ENCODE assay signal across 10 cellular contexts in the genomic region with DNA sequence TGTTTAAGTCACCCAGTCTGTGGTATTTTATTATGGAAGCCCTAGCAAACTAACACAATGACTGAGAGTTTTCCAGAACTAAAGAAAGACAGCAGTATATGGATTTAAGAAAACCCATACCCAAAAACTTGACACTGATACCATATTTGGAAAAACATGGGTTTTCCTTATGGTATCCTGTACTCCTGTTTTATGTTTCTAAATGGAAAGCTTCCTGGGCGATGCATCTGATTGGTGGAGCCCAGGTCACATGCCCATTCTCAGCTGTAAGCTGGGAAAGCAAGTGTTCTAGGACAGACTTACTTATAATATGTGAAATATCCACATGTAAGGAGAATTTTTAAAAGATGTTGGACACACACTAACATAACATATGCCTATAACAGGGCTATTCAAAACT. TPM values are rescaled to one million over a fixed set of nuclear protein-coding genes. Genes with fewer than 3 reads are reported as not detected.
DNase-seq lines count a peak whose midpoint lies in the region; ATAC-seq and TF ChIP-seq lines count a peak whose summit lies in the region.
"Had no signal": no experiment of that assay in that cellular context is flagged by ENCODE, and none has a peak within 500 bp of the region (broad histone marks: within the 10 kb centered on the region; RNA-seq: fewer than 3 reads in every experiment).

No MANE protein-coding gene starts in this region.

- no peaks in the 10 kb centered on the region for H3K79me2 ChIP-seq in ACC112 (ENCODE audit: control insufficient read depth, insufficient read depth, low read length, unreplicated experiment)

- ATAC-seq in GM18858 (IDR thresholded peaks at IDR 0.05; ENCODE audit: unreplicated experiment) = no peak
- ATAC-seq in GM21360 (IDR thresholded peaks at IDR 0.05; ENCODE audit: unreplicated experiment) = no peak

- no peaks in the 10 kb centered on the region for H3K9me3 ChIP-seq in esophagus squamous epithelium
- H3K9me3 ChIP-seq: prostate gland, stomach had no signal

- no peak overlapping the region for H2AFZ ChIP-seq in ACC112 (ENCODE audit: low read length, unreplicated experiment)

- TF ChIP-seq POLR2A in esophagus squamous epithelium (IDR thresholded peaks at IDR 0.05) = no peak

- H3K27me3 ChIP-seq in ACC112 (ENCODE audit: insufficient read depth, low read length) = peaks cover 10% of the 10 kb centered on the region
- no peaks in the 10 kb centered on the region for H3K27me3 ChIP-seq in esophagus squamous epithelium
- H3K27me3 ChIP-seq: stomach had no signal

- TF ChIP-seq CTCF in GM12865 (IDR thresholded peaks at IDR 0.05; ENCODE audit: insufficient read depth, low read depth, low read length, missing control alignments) = no peak
- TF ChIP-seq CTCF in esophagus squamous epithelium (IDR thresholded peaks at IDR 0.05) = no peak

- H3K36me3 ChIP-seq in ACC112 (ENCODE audit: insufficient read depth, low read length) (no peaks in the 10 kb centered on the region), esophagus squamous epithelium (no peaks in the 10 kb centered on the region)
- H3K36me3 ChIP-seq: prostate gland, stomach had no signal

- no peak overlapping the region for H3K27ac ChIP-seq in ACC112 (ENCODE audit: low read depth, low read length)
- H3K27ac ChIP-seq in esophagus squamous epithelium = no peak overlapping the region

- H3K4me3 ChIP-seq in ACC112 (ENCODE audit: low read depth, low read length) = 0 out of 2 replicates have a peak overlapping the region, but pooled peaks have one; percentile 87
- peak overlapping the region; percentile 78 for H3K4me3 ChIP-seq in GM12865 (ENCODE audit: low read depth, low read length)
- no peak overlapping the region for H3K4me3 ChIP-seq in esophagus squamous epithelium
- H3K4me3 ChIP-seq: prostate gland had no signal

- WGBS in esophagus squamous epithelium, 2 donors = 86 to 92% methylated on average over 1 of the region's 1 CpG

- peaks cover 9% of the 10 kb centered on the region for H3K4me1 ChIP-seq in ACC112 (ENCODE audit: control insufficient read depth, insufficient read depth, low read length, unreplicated experiment)
- H3K4me1 ChIP-seq in esophagus squamous epithelium = peaks cover 9 to 41% (median 12%) of the 10 kb centered on the region in 3 donors
- H3K4me1 ChIP-seq: prostate gland had no signal

- intact Hi-C loops in esophagus squamous epithelium (cut with DNase I) = loop anchor here (10.0 kb wide), 1 partner anchor 345 kb away; the partner anchor contains the start of gene CCNB1IP1

- DNase-seq in GM12865 (ENCODE audit: low read depth) = peak; percentile 41
- peak; percentile 69 for DNase-seq in RPMI7951 (ENCODE audit: low read depth)
- DNase-seq in globus pallidus (ENCODE audit: low spot score) = peak; percentile 66
- no peak for DNase-seq in activated CD4-positive, CD25-positive, alpha-beta regulatory T cell (lab: John Stamatoyannopoulos, UW)
- DNase-seq in esophagus squamous epithelium (lab: John Stamatoyannopoulos, UW) = no peak
- DNase-seq: stomach had no signal

RNA-seq across cellular contexts. Expression of gene RNASE4, which starts 4.5 kb away (rescaled TPM):
- total RNA-seq in RPMI7951 (2014; rRNA removed; shearing (Covaris generic)) = 8.1 and 14.2 TPM in 2 replicates
- total RNA-seq in esophagus squamous epithelium = 10 to 100 TPM in 2 of 4 donors, 1 to 10 TPM in 2; 4.0 to 73.1 (median 19.5) TPM

RNA-seq across cellular contexts. Expression of gene ANG, which starts 8.7 kb away (rescaled TPM):
- 6.3 and 7.4 TPM in 2 replicates for total RNA-seq in RPMI7951 (2014; rRNA removed; shearing (Covaris generic))
- 10 to 100 TPM in 1 of 4 donors, 1 to 10 TPM in 3; 1.4 to 15.1 (median 5.8) TPM for total RNA-seq in esophagus squamous epithelium

RNA-seq across cellular contexts. Expression of gene OR6S1, which starts 38.4 kb away (rescaled TPM):
- not detected in 2 replicates for total RNA-seq in RPMI7951 (2014; rRNA removed; shearing (Covaris generic))
- not detected for total RNA-seq in esophagus squamous epithelium
- total RNA-seq: prostate gland, stomach had no signal

Comparison
In these comparisons a context has a peak if more than half of its experiments do, and no peak if none do; other contexts are left out.
1. H3K4me3 ChIP-seq: peak in ACC112 (single experiment) and GM12865 (single experiment); none in esophagus squamous epithelium (0 of 4).
2. DNase-seq: peak in GM12865 (single experiment), RPMI7951 (single experiment) and globus pallidus (single experiment); none in activated CD4-positive, CD25-positive, alpha-beta regulatory T cell (0 of 4) and esophagus squamous epithelium (single experiment).